Comparison of ENCODE assay signal across 9 cellular contexts in the genomic region with DNA sequence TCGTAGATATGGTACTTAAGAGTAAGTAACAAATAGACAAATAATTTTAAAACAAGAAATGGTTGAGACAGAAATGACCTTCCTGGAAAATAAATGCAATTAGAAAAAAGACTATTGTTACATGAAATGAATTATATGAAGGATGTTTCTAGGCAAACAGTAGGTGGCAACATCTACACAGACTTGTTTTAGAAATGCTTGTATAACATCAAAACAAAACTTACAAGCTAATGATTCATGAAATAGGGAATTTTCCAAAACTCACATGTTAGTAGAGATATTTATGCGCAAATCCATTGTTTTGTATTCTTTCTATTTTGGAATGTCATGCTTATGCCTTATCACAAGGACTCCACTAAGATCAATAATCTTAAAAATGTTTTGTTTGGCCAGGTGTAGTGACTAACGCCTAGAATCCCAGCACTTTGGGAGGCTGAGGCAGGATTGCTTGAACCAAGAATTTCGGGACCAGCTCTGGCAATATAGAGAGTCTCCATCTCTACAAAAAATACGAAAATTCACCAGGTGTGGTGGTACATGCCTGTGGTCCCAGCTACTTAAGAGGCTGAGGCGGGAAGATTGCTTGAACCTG. TPM values are rescaled to one million over a fixed set of nuclear protein-coding genes. Genes with fewer than 3 reads are reported as not detected.
A peak's percentile ranks its signal among the peaks of the same experiment; 100 is the strongest.
DNase-seq lines count a peak whose midpoint lies in the region; ATAC-seq and TF ChIP-seq lines count a peak whose summit lies in the region.
"Had no signal": no experiment of that assay in that cellular context is flagged by ENCODE, and none has a peak within 500 bp of the region (broad histone marks: within the 10 kb centered on the region; RNA-seq: fewer than 3 reads in every experiment).

No MANE protein-coding gene starts in this region.

- H3K4me3 ChIP-seq in AG04449 (ENCODE audit: low read depth, low read length) (no peak overlapping the region), OCI-LY3 (ENCODE audit: low read length) (peak overlapping the region; percentile 63), tibial nerve (no peak overlapping the region)
- H3K4me3 ChIP-seq in CD8-positive, alpha-beta T cell (ENCODE audit: low read depth, low read length) = no peak overlapping the region
- H3K4me3 ChIP-seq: SJCRH30 had no signal

- H3K27ac ChIP-seq in OCI-LY3 (ENCODE audit: low read length) = no peak overlapping the region
- H3K27ac ChIP-seq in tibial nerve = no peak overlapping the region
- no peak overlapping the region for H3K27ac ChIP-seq in CD8-positive, alpha-beta T cell (ENCODE audit: low read depth, low read length)
- H3K27ac ChIP-seq: SJCRH30 had no signal

- in situ Hi-C loops in GM13976 (cut with MboI; ENCODE audit: low sequenced_read_pairs, unreplicated experiment) = loop anchor here (10.0 kb wide), 2 partner anchors 243 to 413 kb away; no protein-coding TSS in a partner anchor

- H3K4me2 ChIP-seq in OCI-LY3 (ENCODE audit: low read length) = peak overlapping the region; percentile 92

- peak overlapping the region; percentile 27 for H3K9ac ChIP-seq in OCI-LY3 (ENCODE audit: low read length)

- CTCF ChIA-PET in AG04449 (lab: Yijun Ruan, JAX) = interaction anchor here (0.8 to 6.5 kb wide), 13 partner anchors 8 to 464 kb away, joined by 3 to 164 read pairs (median 5); no protein-coding TSS in a partner anchor
- CTCF ChIA-PET in CD8-positive, alpha-beta T cell (lab: Charles Lee) = no interaction called here

- H2AFZ ChIP-seq in OCI-LY3 (ENCODE audit: low read depth, low read length) = peak overlapping the region; percentile 13; the same call in 1 of the 2 replicates

- H3K4me1 ChIP-seq in OCI-LY3 (ENCODE audit: low read length) = peaks cover 45% of the 10 kb centered on the region
- peaks cover 0 to 5% (median 2%) of the 10 kb centered on the region in 4 donors for H3K4me1 ChIP-seq in tibial nerve
- H3K4me1 ChIP-seq in CD8-positive, alpha-beta T cell (ENCODE audit: insufficient read depth, low read length) = no peaks in the 10 kb centered on the region
- H3K4me1 ChIP-seq: SJCRH30 had no signal

- TF ChIP-seq CTCF in AG04449 (IDR thresholded peaks at IDR 0.05; ENCODE audit: insufficient read depth, low read length, missing control alignments) (peak; percentile 21), GM13976 (IDR thresholded peaks at IDR 0.05; ENCODE audit: borderline replicate concordance, control extremely low read depth, extremely low read depth, insufficient read depth, missing control alignments) (peak; percentile 38), OCI-LY3 (IDR thresholded peaks at IDR 0.05; ENCODE audit: low read depth, low read length) (peak; percentile 87), tibial nerve (IDR thresholded peaks at IDR 0.05) (peak in 3 of 5 experiments; percentile 23 to 33 (median 23))
- TF ChIP-seq CTCF in CD8-positive, alpha-beta T cell (IDR thresholded peaks at IDR 0.05) = no peak

- H3K27me3 ChIP-seq in OCI-LY3 (ENCODE audit: low read depth, low read length) (peaks cover 5% of the 10 kb centered on the region; the same call in 1 of the 2 replicates), tibial nerve (no peaks in the 10 kb centered on the region)
- H3K27me3 ChIP-seq in CD8-positive, alpha-beta T cell (ENCODE audit: insufficient read depth, low read length) = no peaks in the 10 kb centered on the region

- no peaks in the 10 kb centered on the region for H3K9me3 ChIP-seq in OCI-LY3 (ENCODE audit: insufficient read depth, low read length)
- H3K9me3 ChIP-seq in tibial nerve = no peaks in the 10 kb centered on the region
- H3K9me3 ChIP-seq in CD8-positive, alpha-beta T cell (ENCODE audit: low read length) = no peaks in the 10 kb centered on the region
- H3K9me3 ChIP-seq: SJCRH30 had no signal

- H3K27ac Mint-ChIP-seq in CD8-positive, alpha-beta T cell = no peak overlapping the region

- H3K4me1 Mint-ChIP-seq in CD8-positive, alpha-beta T cell (ENCODE audit: low read depth) = peaks cover 7% of the 10 kb centered on the region

- no peak for TF ChIP-seq POLR2A in tibial nerve (IDR thresholded peaks at IDR 0.05)

- H3K36me3 Mint-ChIP-seq in CD8-positive, alpha-beta T cell = no peaks in the 10 kb centered on the region

- peaks cover 3% of the 10 kb centered on the region for H3K9me3 Mint-ChIP-seq in CD8-positive, alpha-beta T cell

- H3K79me2 ChIP-seq in OCI-LY3 (ENCODE audit: low read length) = no peaks in the 10 kb centered on the region

- H3K36me3 ChIP-seq in OCI-LY3 (replicated peaks; ENCODE audit: low read depth, low read length) = no peaks in the 10 kb centered on the region
- no peaks in the 10 kb centered on the region for H3K36me3 ChIP-seq in tibial nerve
- no peaks in the 10 kb centered on the region for H3K36me3 ChIP-seq in CD8-positive, alpha-beta T cell (ENCODE audit: insufficient read depth, low read length)
- H3K36me3 ChIP-seq: SJCRH30 had no signal

- DNase-seq in AG04449 (ENCODE audit: low read depth, low spot score) (no peak), GM13976 (ENCODE audit: low spot score) (peak; percentile 21), fibroblast of peridontal ligament (ENCODE audit: extremely low read depth) (peak; percentile 72), tibial nerve (ENCODE audit: low spot score in 2 of 2) (no peak), HuH-7 (ENCODE audit: low spot score) (no peak)
- no peak for DNase-seq in CD8-positive, alpha-beta T cell

- intact Hi-C loops in CD8-positive, alpha-beta T cell (cut with DNase I, micrococcal nuclease) = loop anchor here (2.0 to 10.0 kb wide), 2 partner anchors 413 to 415 kb away; no protein-coding TSS in a partner anchor

- H3K27me3 Mint-ChIP-seq in CD8-positive, alpha-beta T cell (ENCODE audit: low read depth) = peaks cover 8% of the 10 kb centered on the region

- H4K20me1 ChIP-seq in OCI-LY3 (ENCODE audit: insufficient read depth, low read length) = no peaks in the 10 kb centered on the region

- 54 to 66% methylated on average over 6 of the region's 6 CpGs for WGBS in tibial nerve, 2 donors

- ATAC-seq in HG02852 (IDR thresholded peaks at IDR 0.05; ENCODE audit: unreplicated experiment) = peak; percentile 23
- no peak for ATAC-seq in CD8-positive, alpha-beta T cell

- H3K4me3 Mint-ChIP-seq in CD8-positive, alpha-beta T cell = no peak overlapping the region

- no peak for TF ChIP-seq EP300 in tibial nerve (IDR thresholded peaks at IDR 0.05)

- POLR2A ChIA-PET in AG04449 (lab: Yijun Ruan, JAX) = no interaction called here
- POLR2A ChIA-PET in CD8-positive, alpha-beta T cell (lab: Charles Lee) = no interaction called here

RNA-seq across cellular contexts. Expression of gene LGSN, which starts 32.3 kb away (rescaled TPM):
- total RNA-seq in tibial nerve = not detected
- total RNA-seq in CD8-positive, alpha-beta T cell = not detected
- total RNA-seq: SJCRH30 had no signal

Comparison
In these comparisons a context has a peak if more than half of its experiments do, and no peak if none do; other contexts are left out.
1. DNase-seq: peak in GM13976 (single experiment) and fibroblast of peridontal ligament (single experiment); none in AG04449 (single experiment), tibial nerve (0 of 2), HuH-7 (single experiment) and CD8-positive, alpha-beta T cell (0 of 7).